Comparison of ENCODE assay signal across 8 cellular contexts in the genomic region with DNA sequence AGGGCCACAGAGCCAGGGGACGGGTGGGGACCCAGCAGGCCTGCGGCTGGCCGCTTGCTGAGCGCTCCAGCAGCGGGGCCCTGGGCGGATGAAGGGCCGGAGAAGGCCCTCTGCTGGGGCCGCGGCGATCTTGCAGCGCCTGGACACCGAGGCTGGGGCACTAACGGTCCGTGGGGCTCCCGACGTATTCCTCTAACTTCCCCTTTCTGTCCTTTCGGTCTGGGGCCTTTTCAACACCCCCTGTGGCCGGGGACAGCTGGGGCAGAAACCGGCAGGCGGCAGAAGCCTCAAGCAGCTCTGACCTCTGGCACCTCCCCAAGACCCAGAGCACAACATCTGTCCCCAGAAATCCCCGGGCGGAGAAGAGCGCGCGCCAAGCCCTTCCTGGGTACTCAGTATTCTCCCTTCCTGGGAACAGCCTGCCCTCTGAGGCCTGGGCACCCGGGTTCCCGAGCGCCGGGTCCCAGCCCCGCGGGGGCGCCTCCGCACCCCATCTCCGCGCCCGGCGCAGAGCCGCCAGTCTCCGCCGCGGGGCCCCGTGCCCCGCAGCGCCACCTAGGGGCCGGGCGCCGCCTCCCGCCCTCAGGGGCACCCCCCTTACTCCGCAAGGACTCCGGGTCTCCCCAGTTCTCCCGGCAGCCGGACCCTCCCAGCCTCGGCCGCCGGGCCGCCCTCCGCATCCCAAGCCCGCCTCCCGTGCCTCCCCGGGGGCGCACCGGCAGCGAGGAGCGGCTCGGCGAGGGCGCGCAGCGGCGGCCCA. TPM values are rescaled to one million over a fixed set of nuclear protein-coding genes. Genes with fewer than 3 reads are reported as not detected.
A peak's percentile ranks its signal among the peaks of the same experiment; 100 is the strongest.
DNase-seq lines count a peak whose midpoint lies in the region; ATAC-seq and TF ChIP-seq lines count a peak whose summit lies in the region.

No MANE protein-coding gene starts in this region.

- H3K27me3 ChIP-seq in adipocyte (replicated peaks; ENCODE audit: control insufficient read depth, insufficient read depth, low read length): no peaks in the 10 kb centered on the region
- H3K27me3 ChIP-seq in heart right ventricle: no peaks in the 10 kb centered on the region
- peaks cover 21% of the 10 kb centered on the region for H3K27me3 ChIP-seq in trophoblast cell (ENCODE audit: insufficient read depth, low read length)

- no peak overlapping the region for H2BK5ac ChIP-seq in trophoblast cell (ENCODE audit: low read depth, low read length, poor library complexity)

- peak overlapping the region; percentile 79 for H3K4me2 ChIP-seq in trophoblast cell (ENCODE audit: low read length)

- peak; percentile 53 to 91 (median 71) for TF ChIP-seq CTCF in heart right ventricle (IDR thresholded peaks at IDR 0.05)

- H3K14ac ChIP-seq in trophoblast cell (ENCODE audit: low read length): peak overlapping the region; percentile 34

- intact Hi-C loops in heart right ventricle (cut with DNase I): loop anchor here (1.0 to 10.0 kb wide), 19 partner anchors 74 to 551 kb away; no protein-coding TSS in a partner anchor

- H3K36me3 ChIP-seq in adipocyte (ENCODE audit: control insufficient read depth, insufficient read depth, low read length, severe bottlenecking) (no peaks in the 10 kb centered on the region), heart right ventricle (no peaks in the 10 kb centered on the region), trophoblast cell (ENCODE audit: control insufficient read depth in 1 of 2, insufficient read depth in 2 of 2, low read length in 2 of 2) (no peaks in the 10 kb centered on the region)

- ATAC-seq in GM21723 (IDR thresholded peaks at IDR 0.05; ENCODE audit: unreplicated experiment) (peak; percentile 64), heart right ventricle (peak; percentile 80 to 91 (median 86))

- H3K23ac ChIP-seq in trophoblast cell (ENCODE audit: low read length): no peak overlapping the region

- no peaks in the 10 kb centered on the region for H3K79me2 ChIP-seq in trophoblast cell (ENCODE audit: control insufficient read depth, insufficient read depth, low read length, poor library complexity)

- H3K18ac ChIP-seq in trophoblast cell (ENCODE audit: low read length): no peak overlapping the region

- no peaks in the 10 kb centered on the region for H3K9me3 ChIP-seq in adipocyte (ENCODE audit: control insufficient read depth, low read length)
- no peaks in the 10 kb centered on the region for H3K9me3 ChIP-seq in heart right ventricle
- no peaks in the 10 kb centered on the region for H3K9me3 ChIP-seq in trophoblast cell (ENCODE audit: insufficient read depth, low read depth, low read length)

- peaks cover 20% of the 10 kb centered on the region for H3K4me1 ChIP-seq in adipocyte (ENCODE audit: control insufficient read depth, insufficient read depth, low read length)
- H3K4me1 ChIP-seq in heart right ventricle: peaks cover 3 to 64% (median 53%) of the 10 kb centered on the region in 9 donors
- peaks cover 0 to 7% of the 10 kb centered on the region in 2 experiments for H3K4me1 ChIP-seq in trophoblast cell (ENCODE audit: control insufficient read depth in 1 of 2, insufficient read depth in 2 of 2, low read length in 2 of 2)

- no peak overlapping the region for H3K4ac ChIP-seq in trophoblast cell (ENCODE audit: low read depth, low read length)

- H2BK12ac ChIP-seq in trophoblast cell (ENCODE audit: low read length): no peak overlapping the region

- H2AK5ac ChIP-seq in trophoblast cell (ENCODE audit: low read length): no peak overlapping the region

- peak overlapping the region; percentile 54 for H3K4me3 ChIP-seq in Jurkat, Clone E6-1 (ENCODE audit: low read length)
- peak overlapping the region; percentile 88 for H3K4me3 ChIP-seq in adipocyte (ENCODE audit: low read length)
- peak overlapping the region; percentile 69 to 89 (median 82) for H3K4me3 ChIP-seq in heart right ventricle
- peak overlapping the region; percentile 82 for H3K4me3 ChIP-seq in trophoblast cell (ENCODE audit: low read depth, low read length)

- peak overlapping the region; percentile 43 for H4K91ac ChIP-seq in trophoblast cell (ENCODE audit: low read depth, low read length)

- peak overlapping the region; percentile 86 for H2AFZ ChIP-seq in trophoblast cell (ENCODE audit: insufficient read depth, low read length, poor library complexity)

- H3K9ac ChIP-seq in adipocyte (ENCODE audit: low read length) (peak overlapping the region; percentile 94), trophoblast cell (ENCODE audit: low read length) (peak overlapping the region; percentile 39)

- peak overlapping the region; percentile 12 for H4K12ac ChIP-seq in trophoblast cell (ENCODE audit: low read depth, low read length)

- 0 to 1% methylated on average over 64 to 70 of the region's 70 CpGs for WGBS in heart right ventricle, 2 donors
- no CpG with 5 or more reads among the region's 70 CpGs for WGBS in trophoblast cell (ENCODE audit: extremely low coverage, insufficient coverage, insufficient read length)

- peak; percentile 62 for DNase-seq in EH (ENCODE audit: low read depth)
- DNase-seq in Jurkat, Clone E6-1 (ENCODE audit: low read depth, low spot score): no peak
- peak; percentile 76 for DNase-seq in SW480 (ENCODE audit: low spot score)
- peak; percentile 85 for DNase-seq in adipocyte (ENCODE audit: low read depth)
- DNase-seq in heart right ventricle: peak; percentile 83
- DNase-seq in trophoblast cell: peak; percentile 43 to 50
- DNase-seq in ureter (ENCODE audit: low spot score): peak; percentile 75

- peak overlapping the region; percentile 53 for H4K8ac ChIP-seq in trophoblast cell (ENCODE audit: low read depth, low read length)

- no peak overlapping the region for H2BK120ac ChIP-seq in trophoblast cell (ENCODE audit: insufficient read depth, low read length, poor library complexity)

- no peaks in the 10 kb centered on the region for H3K79me1 ChIP-seq in trophoblast cell (ENCODE audit: low read length)

- peak overlapping the region; percentile 93 to 99 (median 97) for H3K27ac ChIP-seq in heart right ventricle
- no peak overlapping the region for H3K27ac ChIP-seq in trophoblast cell (ENCODE audit: low read depth, low read length)

RNA-seq across cellular contexts. Expression of a gene that starts 0.6 kb away (rescaled TPM):
- polyA plus RNA-seq in Jurkat, Clone E6-1 (2012; ENCODE audit: insufficient read depth, insufficient read length): 11.8 TPM
- total RNA-seq in heart right ventricle: 10 to 100 TPM; 33.9 to 57.2 (median 46.9) TPM
- polyA plus RNA-seq in heart right ventricle: 10 to 100 TPM; 37.8 to 40.6 TPM
- 0.83 and 0.87 TPM in 2 replicates for polyA plus RNA-seq in trophoblast cell (2013)
- total RNA-seq in ureter: 42.3 TPM
